ENCODE assay signal across 34 cellular contexts in the genomic region with DNA sequence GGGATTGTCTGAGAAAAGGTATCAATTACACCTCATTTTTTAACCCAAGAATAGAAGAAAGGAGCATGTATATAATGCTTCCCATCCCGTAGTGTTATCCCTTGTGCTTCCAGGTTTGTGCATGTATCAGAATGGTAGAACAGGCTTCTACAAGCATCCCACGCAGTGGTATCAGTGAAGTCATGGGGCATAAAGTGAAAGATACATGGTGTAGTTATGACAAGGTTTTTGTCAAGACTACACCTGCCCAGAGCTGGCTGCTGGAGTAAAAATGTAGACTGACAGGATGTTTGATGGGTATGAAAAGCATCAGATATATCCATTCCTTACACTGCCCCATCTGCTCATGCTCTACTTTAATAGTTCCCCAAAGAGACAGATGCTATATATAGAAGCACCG. TPM values are rescaled to one million over a fixed set of nuclear protein-coding genes. Genes with fewer than 3 reads are reported as not detected.
"Had no signal": no experiment of that assay in that cellular context is flagged by ENCODE, and none has a peak within 500 bp of the region (broad histone marks: within the 10 kb centered on the region; RNA-seq: fewer than 3 reads in every experiment).

No MANE protein-coding gene starts in this region.

- H3K4me3 ChIP-seq: Peyer's patch, SJSA1 had no signal

- H3K4me2 ChIP-seq: SK-N-SH had no signal

- H3K4me1 Mint-ChIP-seq: brain, WTC11 had no signal

- H3K4me3 Mint-ChIP-seq: activated CD4-positive, alpha-beta memory T cell treated with anti-CD3 and anti-CD28 coated beads, Interleukin-2, amount 10 ng/mL, durations not matched to agents 7 days and 5 days; activated CD8-positive, alpha-beta memory T cell treated with anti-CD3 and anti-CD28 coated beads, Interleukin-2, amount 10 ng/mL, durations not matched to agents 7 days and 5 days; activated naive CD4-positive, alpha-beta T cell treated with anti-CD3 and anti-CD28 coated beads, Interleukin-2, amount 10 ng/mL, durations not matched to agents 7 days and 5 days; activated naive CD8-positive, alpha-beta T cell; activated naive CD8-positive, alpha-beta T cell treated with anti-CD3 and anti-CD28 coated beads, Interleukin-2, amount 50 U/mL, for 24 hours; brain; T-helper 1 cell treated with Interleukin-12 subunit alpha and Interleukin-12 subunit beta and Interleukin-4 antibody, amounts not matched to agents 30 μg/mL and 1 μg/mL, for 36 hours; T-helper 2 cell treated with Interferon-gamma antibody and Interleukin-4, amounts not matched to agents 5 μg/mL and 100 μg/mL, for 36 hours; WTC11 had no signal

- H3K27ac ChIP-seq: Peyer's patch, SJSA1 had no signal

- H3K4me1 ChIP-seq: Peyer's patch, SJSA1 had no signal

- ATAC-seq: activated CD4-positive, CD25-positive, alpha-beta regulatory T cell treated with anti-CD3 and anti-CD28 coated beads, Interleukin-2, amount 50 U/mL, for 24 hours; activated CD8-positive, alpha-beta memory T cell treated with anti-CD3 and anti-CD28 coated beads, Interleukin-2, amount 10 ng/mL, durations not matched to agents 7 days and 5 days; activated naive CD8-positive, alpha-beta T cell treated with anti-CD3 and anti-CD28 coated beads, Interleukin-2, amount 50 U/mL, for 24 hours; PC-3; WTC11 had no signal

- H3K36me3 ChIP-seq: SJSA1 had no signal

- H3K9me3 ChIP-seq: Peyer's patch, SJSA1, SK-N-SH had no signal

- H3K27ac Mint-ChIP-seq: activated CD4-positive, alpha-beta memory T cell treated with anti-CD3 and anti-CD28 coated beads, Interleukin-2, amount 10 ng/mL, durations not matched to agents 7 days and 5 days; activated CD8-positive, alpha-beta memory T cell treated with anti-CD3 and anti-CD28 coated beads, Interleukin-2, amount 10 ng/mL, durations not matched to agents 7 days and 5 days; activated naive CD4-positive, alpha-beta T cell treated with anti-CD3 and anti-CD28 coated beads, Interleukin-2, amount 10 ng/mL, durations not matched to agents 7 days and 5 days; activated naive CD8-positive, alpha-beta T cell; activated naive CD8-positive, alpha-beta T cell treated with anti-CD3 and anti-CD28 coated beads, Interleukin-2, amount 50 U/mL, for 24 hours; brain; T-helper 1 cell treated with Interleukin-12 subunit alpha and Interleukin-12 subunit beta and Interleukin-4 antibody, amounts not matched to agents 30 μg/mL and 1 μg/mL, for 36 hours; T-helper 2 cell treated with Interferon-gamma antibody and Interleukin-4, amounts not matched to agents 5 μg/mL and 100 μg/mL, for 36 hours; WTC11 had no signal

- H3K27me3 Mint-ChIP-seq: activated CD4-positive, alpha-beta memory T cell treated with anti-CD3 and anti-CD28 coated beads, Interleukin-2, amount 10 ng/mL, durations not matched to agents 7 days and 5 days; activated CD8-positive, alpha-beta memory T cell treated with anti-CD3 and anti-CD28 coated beads, Interleukin-2, amount 10 ng/mL, durations not matched to agents 7 days and 5 days; activated naive CD4-positive, alpha-beta T cell treated with anti-CD3 and anti-CD28 coated beads, Interleukin-2, amount 10 ng/mL, durations not matched to agents 7 days and 5 days; activated naive CD8-positive, alpha-beta T cell; activated naive CD8-positive, alpha-beta T cell treated with anti-CD3 and anti-CD28 coated beads, Interleukin-2, amount 50 U/mL, for 24 hours; brain had no signal

- H3K9ac ChIP-seq: SK-N-SH had no signal

- DNase-seq: activated CD4-positive, alpha-beta memory T cell treated with anti-CD3 and anti-CD28 coated beads, Interleukin-2, amount 10 ng/mL, durations not matched to agents 7 days and 5 days; activated CD4-positive, alpha-beta T cell treated with anti-CD3 and anti-CD28 coated beads for 4 hours; activated CD8-positive, alpha-beta memory T cell treated with anti-CD3 and anti-CD28 coated beads for 24 hours; activated CD8-positive, alpha-beta memory T cell treated with anti-CD3 and anti-CD28 coated beads, Interleukin-2, amount 10 ng/mL, durations not matched to agents 7 days and 5 days; activated CD8-positive, alpha-beta memory T cell treated with anti-CD3 and anti-CD28 coated beads, Interleukin-2, amount 50 U/mL, for 48 hours; activated effector memory CD4-positive, alpha-beta T cell treated with Interleukin-2 at 50 U/mL for 16 hours; activated naive CD4-positive, alpha-beta T cell treated with anti-CD3 and anti-CD28 coated beads, Interleukin-2, amount 10 ng/mL, durations not matched to agents 7 days and 5 days; activated naive CD8-positive, alpha-beta T cell treated with anti-CD3 and anti-CD28 coated beads, Interleukin-2, amount 50 U/mL, for 24 hours; activated T-cell treated with anti-CD3 and anti-CD28 coated beads, Interleukin-2, amount 50 U/mL, for 48 hours; anterior cingulate cortex; central memory CD4-positive, alpha-beta T cell; Karpas-422; KBM-7; MM.1S; MV-4-11; NCI-H1092; NCI-H1436 treated with DMSO at 0.1 percent for 48 hours; NCI-H1694 treated with DMSO at 0.1 percent for 48 hours; NCI-H2029; NCI-H345; NCI-H524 treated with DMSO at 0.1 percent for 48 hours; PC-3; Peyer's patch; RPMI8226; SHP77 treated with DMSO at 0.1 percent for 48 hours; SK-N-SH had no signal

- H3K27me3 ChIP-seq: Peyer's patch, SJSA1 had no signal

RNA-seq across cellular contexts. Expression of a gene that starts 9.5 kb away (rescaled TPM):
- polyA plus RNA-seq: SK-N-SH had no signal

RNA-seq across cellular contexts. Expression of a gene that starts 12.3 kb away (rescaled TPM):
- total RNA-seq: NCI-H460, PC-3, SJSA1, WTC11 had no signal
- polyA plus RNA-seq: SK-N-SH had no signal
